In genomic region chr7:87318741-87319140, GRCh38 we compare ENCODE assay signal across 1 cellular context.
TF ChIP-seq lines count a peak whose summit lies in the region.

No MANE protein-coding gene starts in this region.

TF ChIP-seq in K562, 482 proteins besides CTCF, POLR2A, EP300 and RAD21 (continued from another document):
- TF ChIP-seq ZNF592 (IDR thresholded peaks at IDR 0.05): no peak
- TF ChIP-seq SMARCA4 (IDR thresholded peaks at IDR 0.05): no peak
- no peak for TF ChIP-seq ZNF644 (tag; IDR thresholded peaks at IDR 0.05; ENCODE audit: low read depth)
- no peak for TF ChIP-seq CEBPG (CRISPR knock-in tag; IDR thresholded peaks at IDR 0.05)
- TF ChIP-seq CEBPG (tag; conservative IDR thresholded peaks at IDR 0.05 in 1 of 2, IDR thresholded peaks at IDR 0.05 in 1 of 2): no peak
- TF ChIP-seq ZNF318 (IDR thresholded peaks at IDR 0.05; ENCODE audit: borderline replicate concordance in 1 of 2, low read depth in 1 of 2): no peak
- TF ChIP-seq PHF8 (IDR thresholded peaks at IDR 0.05; ENCODE audit: borderline replicate concordance, low read length): no peak
- TF ChIP-seq FOXO4 (CRISPR knock-in tag; IDR thresholded peaks at IDR 0.05): no peak
- no peak for TF ChIP-seq ZNF586 (CRISPR knock-in tag; conservative IDR thresholded peaks at IDR 0.05)
- TF ChIP-seq ELF4 (CRISPR knock-in tag; IDR thresholded peaks at IDR 0.05): no peak
- TF ChIP-seq HNRNPL (IDR thresholded peaks at IDR 0.05; ENCODE audit: low read depth, low read length): no peak
- no peak for TF ChIP-seq ID3 (CRISPR knock-in tag; IDR thresholded peaks at IDR 0.05)
- no peak for TF ChIP-seq ID3 (tag; IDR thresholded peaks at IDR 0.05)
TF ChIP-seq in K562: peak in this region for 0.
